ENCODE assay signal across 8 cellular contexts in genomic region chr5:112146323-112146848, GRCh38.
DNase-seq lines count a peak whose midpoint lies in the region; ATAC-seq and TF ChIP-seq lines count a peak whose summit lies in the region.

No MANE protein-coding gene starts in this region.

- H3K9me3 Mint-ChIP-seq in WTC11: peaks cover 14% of the 10 kb centered on the region

- peaks cover 39% of the 10 kb centered on the region for H3K4me1 ChIP-seq in left ventricle myocardium inferior

- H3K4me3 ChIP-seq in GM06990 (replicated peaks; ENCODE audit: low read depth, low read length) (no peak overlapping the region), left ventricle myocardium inferior (no peak overlapping the region), H7 (ENCODE audit: insufficient read depth, low read depth, low read length) (no peak overlapping the region)

- CTCF ChIA-PET in WTC11 (lab: Charles Lee): interaction anchor here (1.0 to 1.3 kb wide), 3 partner anchors 27 to 595 kb away, joined by 3 to 6 read pairs (median 4); no protein-coding TSS in a partner anchor

- H3K36me3 Mint-ChIP-seq in WTC11: peaks cover 12% of the 10 kb centered on the region

- H3K27ac ChIP-seq in left ventricle myocardium inferior (replicated peaks): peak overlapping the region; percentile 36

- DNase-seq in GM06990 (ENCODE audit: extremely low read depth, insufficient read length) (peak; percentile 43), HS-5 (ENCODE audit: low read depth) (peak; percentile 54), left ventricle myocardium inferior (no peak), H7 (no peak), WTC11 (ENCODE audit: low spot score) (no peak), foreskin melanocyte (no peak), SHP77 treated with DMSO at 0.1 percent for 48 hours (lab: John Stamatoyannopoulos, UW) (no peak)

- H3K27me3 ChIP-seq in GM06990 (replicated peaks; ENCODE audit: control insufficient read depth, insufficient read depth, low read length) (no peaks in the 10 kb centered on the region), left ventricle myocardium inferior (ENCODE audit: low read depth) (no peaks in the 10 kb centered on the region), H7 (ENCODE audit: control insufficient read depth, insufficient read depth, low read length) (no peaks in the 10 kb centered on the region)

- H3K27ac Mint-ChIP-seq in WTC11: no peak overlapping the region

- no peaks in the 10 kb centered on the region for H3K4me1 Mint-ChIP-seq in WTC11

- TF ChIP-seq CTCF in GM06990 (IDR thresholded peaks at IDR 0.05; ENCODE audit: insufficient read depth, low read length, poor library complexity, severe bottlenecking): no peak
- TF ChIP-seq CTCF in left ventricle myocardium inferior (IDR thresholded peaks at IDR 0.05; ENCODE audit: borderline replicate concordance): no peak
- TF ChIP-seq CTCF in WTC11 (IDR thresholded peaks at IDR 0.05): no peak

- H3K4me3 Mint-ChIP-seq in WTC11: no peak overlapping the region

- ATAC-seq in GM21717 (IDR thresholded peaks at IDR 0.05; ENCODE audit: unreplicated experiment) (peak; percentile 58), WTC11 (no peak)

- H3K36me3 ChIP-seq in GM06990 (ENCODE audit: control insufficient read depth, insufficient read depth, low read length) (no peaks in the 10 kb centered on the region), left ventricle myocardium inferior (no peaks in the 10 kb centered on the region), H7 (replicated peaks; ENCODE audit: control insufficient read depth, insufficient read depth, low read length) (no peaks in the 10 kb centered on the region)

- intact Hi-C loops in left ventricle myocardium inferior (cut with micrococcal nuclease): loop anchor here (2.0 to 5.0 kb wide), 3 partner anchors 134 to 614 kb away; no protein-coding TSS in a partner anchor

- POLR2A ChIA-PET in WTC11 (lab: Charles Lee): no interaction called here

- H3K9me3 ChIP-seq in left ventricle myocardium inferior (replicated peaks): peaks cover 4% of the 10 kb centered on the region

- H3K27me3 Mint-ChIP-seq in WTC11 (ENCODE audit: low read depth): no peaks in the 10 kb centered on the region; the same call in 1 of the 2 replicates

TF ChIP-seq in WTC11, 78 proteins besides CTCF, POLR2A, EP300 and RAD21:
- TF ChIP-seq GABPB1 (CRISPR knock-in tag; IDR thresholded peaks at IDR 0.05) (no peak), EMX1 (CRISPR knock-in tag; IDR thresholded peaks at IDR 0.05) (no peak), TEAD4 (CRISPR knock-in tag; IDR thresholded peaks at IDR 0.05) (no peak), ZNF416 (CRISPR knock-in tag; IDR thresholded peaks at IDR 0.05) (no peak), NFE2L1 (CRISPR knock-in tag; IDR thresholded peaks at IDR 0.05) (no peak), ZNF232 (CRISPR knock-in tag; IDR thresholded peaks at IDR 0.05) (no peak)
- TF ChIP-seq, protein P1, sequence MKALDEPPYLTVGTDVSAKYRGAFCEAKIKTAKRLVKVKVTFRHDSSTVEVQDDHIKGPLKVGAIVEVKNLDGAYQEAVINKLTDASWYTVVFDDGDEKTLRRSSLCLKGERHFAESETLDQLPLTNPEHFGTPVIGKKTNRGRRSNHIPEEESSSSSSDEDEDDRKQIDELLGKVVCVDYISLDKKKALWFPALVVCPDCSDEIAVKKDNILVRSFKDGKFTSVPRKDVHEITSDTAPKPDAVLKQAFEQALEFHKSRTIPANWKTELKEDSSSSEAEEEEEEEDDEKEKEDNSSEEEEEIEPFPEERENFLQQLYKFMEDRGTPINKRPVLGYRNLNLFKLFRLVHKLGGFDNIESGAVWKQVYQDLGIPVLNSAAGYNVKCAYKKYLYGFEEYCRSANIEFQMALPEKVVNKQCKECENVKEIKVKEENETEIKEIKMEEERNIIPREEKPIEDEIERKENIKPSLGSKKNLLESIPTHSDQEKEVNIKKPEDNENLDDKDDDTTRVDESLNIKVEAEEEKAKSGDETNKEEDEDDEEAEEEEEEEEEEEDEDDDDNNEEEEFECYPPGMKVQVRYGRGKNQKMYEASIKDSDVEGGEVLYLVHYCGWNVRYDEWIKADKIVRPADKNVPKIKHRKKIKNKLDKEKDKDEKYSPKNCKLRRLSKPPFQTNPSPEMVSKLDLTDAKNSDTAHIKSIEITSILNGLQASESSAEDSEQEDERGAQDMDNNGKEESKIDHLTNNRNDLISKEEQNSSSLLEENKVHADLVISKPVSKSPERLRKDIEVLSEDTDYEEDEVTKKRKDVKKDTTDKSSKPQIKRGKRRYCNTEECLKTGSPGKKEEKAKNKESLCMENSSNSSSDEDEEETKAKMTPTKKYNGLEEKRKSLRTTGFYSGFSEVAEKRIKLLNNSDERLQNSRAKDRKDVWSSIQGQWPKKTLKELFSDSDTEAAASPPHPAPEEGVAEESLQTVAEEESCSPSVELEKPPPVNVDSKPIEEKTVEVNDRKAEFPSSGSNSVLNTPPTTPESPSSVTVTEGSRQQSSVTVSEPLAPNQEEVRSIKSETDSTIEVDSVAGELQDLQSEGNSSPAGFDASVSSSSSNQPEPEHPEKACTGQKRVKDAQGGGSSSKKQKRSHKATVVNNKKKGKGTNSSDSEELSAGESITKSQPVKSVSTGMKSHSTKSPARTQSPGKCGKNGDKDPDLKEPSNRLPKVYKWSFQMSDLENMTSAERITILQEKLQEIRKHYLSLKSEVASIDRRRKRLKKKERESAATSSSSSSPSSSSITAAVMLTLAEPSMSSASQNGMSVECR (CRISPR knock-in tag; IDR thresholded peaks at IDR 0.05; ENCODE audit: borderline replicate concordance): no peak

Comparison
In these comparisons a context has a peak if more than half of its experiments do, and no peak if none do; other contexts are left out.
1. DNase-seq: peak in GM06990 (single experiment) and HS-5 (single experiment); none in left ventricle myocardium inferior (single experiment), H7 (single experiment), WTC11 (single experiment), foreskin melanocyte (single experiment) and SHP77 treated with DMSO at 0.1 percent for 48 hours (single experiment).